In the genomic region with DNA sequence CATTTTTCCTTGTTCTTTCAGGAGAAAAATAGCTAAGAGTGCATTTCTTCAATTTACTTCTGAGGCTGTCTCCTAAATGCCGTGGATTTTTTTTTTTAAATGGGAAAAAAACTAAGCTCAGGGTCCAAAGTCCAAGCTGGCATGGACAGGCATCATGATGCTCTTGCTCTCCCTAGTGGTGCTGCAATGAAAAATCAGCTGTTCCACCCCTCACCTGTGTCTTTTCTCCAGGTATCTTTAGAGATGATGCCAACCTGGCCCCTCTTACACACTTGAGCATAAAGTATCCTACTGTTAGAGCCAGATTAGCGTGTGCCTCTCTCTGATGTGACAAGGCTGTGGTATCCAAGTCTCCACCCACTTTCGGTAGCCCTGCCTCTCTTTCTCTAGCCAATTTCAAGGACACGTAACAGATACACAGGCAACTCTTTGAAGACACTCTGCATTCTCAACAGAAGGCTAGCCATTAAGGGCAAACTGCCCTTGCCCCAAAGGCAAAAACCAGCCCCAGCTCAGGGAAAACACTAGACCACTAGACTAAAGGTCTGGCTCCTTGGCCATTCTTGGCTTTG, we compare ENCODE assay signal across 8 cellular contexts.
A peak's percentile ranks its signal among the peaks of the same experiment; 100 is the strongest.
DNase-seq lines count a peak whose midpoint lies in the region; ATAC-seq and TF ChIP-seq lines count a peak whose summit lies in the region.

No MANE protein-coding gene starts in this region.

- no peaks in the 10 kb centered on the region for H3K36me3 ChIP-seq in adrenal gland (replicated peaks in 1 of 2)
- no peaks in the 10 kb centered on the region for H3K36me3 ChIP-seq in right lobe of liver
- no peaks in the 10 kb centered on the region for H3K36me3 ChIP-seq in uterus

- no peaks in the 10 kb centered on the region for H3K9me3 ChIP-seq in adrenal gland (replicated peaks in 1 of 3)
- H3K9me3 ChIP-seq in right lobe of liver, result no peaks in the 10 kb centered on the region
- no peaks in the 10 kb centered on the region for H3K9me3 ChIP-seq in uterus

- peaks cover 7 to 10% of the 10 kb centered on the region in 2 donors for H3K4me1 ChIP-seq in adrenal gland (replicated peaks in 1 of 2)
- peaks cover 0 to 7% (median 0%) of the 10 kb centered on the region in 4 donors for H3K4me1 ChIP-seq in right lobe of liver
- no peaks in the 10 kb centered on the region for H3K4me1 ChIP-seq in uterus

- H3K4me3 ChIP-seq in adrenal gland, result no peak overlapping the region
- no peak overlapping the region for H3K4me3 ChIP-seq in right lobe of liver
- no peak overlapping the region for H3K4me3 ChIP-seq in uterus

- WGBS in adrenal gland, 4 donors, result 32 to 51% (median 42%) methylated on average over 3 to 4 of the region's 4 CpGs
- WGBS in right lobe of liver (ENCODE audit: insufficient coverage, low coverage, low lambda C conversion rate, missing lambda C conversion rate), result 46% methylated on average over 3 of the region's 4 CpGs

- H3K27me3 ChIP-seq in adrenal gland (no peaks in the 10 kb centered on the region), right lobe of liver (no peaks in the 10 kb centered on the region), uterus (no peaks in the 10 kb centered on the region)

- peak in 5 of 6 experiments; percentile 18 to 53 (median 35) for TF ChIP-seq CTCF in adrenal gland (IDR thresholded peaks at IDR 0.05)
- TF ChIP-seq CTCF in right lobe of liver (IDR thresholded peaks at IDR 0.05), result peak; percentile 32 to 61 (median 54)
- TF ChIP-seq CTCF in uterus (IDR thresholded peaks at IDR 0.05), result no peak

- ATAC-seq in right lobe of liver (peak; percentile 72 to 85 (median 82)), GM18907 (IDR thresholded peaks at IDR 0.05; ENCODE audit: unreplicated experiment) (no peak)

- DNase-seq in ELR (ENCODE audit: low read depth), result peak; percentile 31
- DNase-seq in LHCN-M2 (ENCODE audit: low read depth), result peak; percentile 12
- peak in 5 of 7 donors; percentile 14 to 61 (median 28) for DNase-seq in adrenal gland
- DNase-seq in right lobe of liver, result no peak
- no peak for DNase-seq in putamen (ENCODE audit: low spot score)
- no peak for DNase-seq in stimulated activated CD4-positive, alpha-beta T cell treated with anti-CD3 and anti-CD28 coated beads, Interleukin-4, amount 100 ng/mL, for 24 hours
- DNase-seq in uterus, result no peak

- intact Hi-C loops in adrenal gland (cut with DNase I) (no loop called here), right lobe of liver (cut with DNase I) (no loop called here), uterus (cut with DNase I; ENCODE audit: low total_unique reads) (no loop called here)

- H3K27ac ChIP-seq in adrenal gland (no peak overlapping the region), right lobe of liver (no peak overlapping the region), uterus (no peak overlapping the region)

- TF ChIP-seq POLR2A in adrenal gland (IDR thresholded peaks at IDR 0.05), result no peak
- no peak for TF ChIP-seq POLR2A in right lobe of liver (IDR thresholded peaks at IDR 0.05)
- no peak for TF ChIP-seq POLR2A in uterus (IDR thresholded peaks at IDR 0.05)

Comparison
In these comparisons a context has a peak if more than half of its experiments do, and no peak if none do; other contexts are left out.
1. DNase-seq: peak in ELR (single experiment), LHCN-M2 (single experiment) and adrenal gland (5 of 7); none in right lobe of liver (0 of 3), putamen (single experiment), stimulated activated CD4-positive, alpha-beta T cell treated with anti-CD3 and anti-CD28 coated beads, Interleukin-4, amount 100 ng/mL, for 24 hours (single experiment) and uterus (0 of 2).
2. CTCF ChIP-seq: peak in adrenal gland (5 of 6) and right lobe of liver (4 of 4); none in uterus (0 of 4).